ENCODE assay signal across 9 cellular contexts in the genomic region with DNA sequence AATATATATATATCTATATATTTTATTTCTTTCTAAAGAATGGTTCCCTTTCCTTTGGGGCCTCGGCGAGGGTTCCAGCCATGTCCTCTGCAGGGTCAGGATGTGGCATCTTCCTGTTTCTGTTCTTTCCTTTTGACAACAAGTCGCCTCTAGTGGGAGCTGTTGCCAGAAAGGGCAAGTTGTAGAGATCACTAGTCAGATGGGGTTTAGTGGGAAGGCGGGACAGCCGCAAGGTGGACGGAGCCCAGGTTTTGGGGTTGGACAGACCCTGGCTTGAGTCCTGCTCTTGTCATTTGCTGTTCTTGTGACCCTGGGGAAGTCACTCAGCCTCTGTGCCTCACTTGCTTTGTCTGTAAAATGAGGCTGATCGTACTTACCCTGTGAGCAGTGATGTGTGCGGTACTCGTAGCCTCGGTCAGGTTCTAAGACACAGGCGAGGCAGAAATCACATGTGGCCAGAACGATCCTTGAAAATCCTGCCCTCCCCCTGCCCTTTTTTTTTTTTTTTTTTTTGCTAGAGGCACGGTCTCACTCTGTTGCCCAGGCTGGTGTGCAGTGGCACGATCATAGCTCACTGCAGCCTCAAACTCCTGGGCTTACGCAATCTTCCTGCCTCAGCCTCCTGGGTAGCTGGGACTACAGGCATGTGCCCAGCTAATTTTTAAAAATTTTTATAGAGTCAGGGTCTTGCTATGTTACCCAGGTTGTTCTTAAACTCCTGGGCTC.
DNase-seq lines count a peak whose midpoint lies in the region; ATAC-seq and TF ChIP-seq lines count a peak whose summit lies in the region.
"Had no signal": no experiment of that assay in that cellular context is flagged by ENCODE, and none has a peak within 500 bp of the region (broad histone marks: within the 10 kb centered on the region; RNA-seq: fewer than 3 reads in every experiment).

No MANE protein-coding gene starts in this region.

- H3K79me2 ChIP-seq in H9 (ENCODE audit: insufficient read depth, low read length): no peaks in the 10 kb centered on the region

- peaks cover 26 to 59% (median 55%) of the 10 kb centered on the region in 3 experiments; a peak in 6 of 7 replicates for H3K36me3 Mint-ChIP-seq in H9 (ENCODE audit: insufficient read depth in 1 of 3, low read depth in 3 of 3)

- no peak overlapping the region for H2BK20ac ChIP-seq in H9 (ENCODE audit: low read depth, low read length, poor library complexity, severe bottlenecking)

- H3K27ac Mint-ChIP-seq in H9: peak overlapping the region; percentile 59 to 70 (median 63); a peak in 2 of 7 replicates

- H3K27ac ChIP-seq in H9 (ENCODE audit: insufficient read length, low read depth, low read length): no peak overlapping the region

- no peaks in the 10 kb centered on the region for H3K23me2 ChIP-seq in H9 (ENCODE audit: insufficient read length, low read depth, low read length, poor library complexity, severe bottlenecking)

- H3K14ac ChIP-seq in H9 (ENCODE audit: insufficient read depth, low read length): no peak overlapping the region

- H3K18ac ChIP-seq in H9 (ENCODE audit: insufficient read length, low read depth, low read length): no peak overlapping the region

- no peaks in the 10 kb centered on the region for H3K79me1 ChIP-seq in H9 (ENCODE audit: insufficient read depth, low read depth, low read length, poor library complexity, severe bottlenecking)

- H3K9ac ChIP-seq in H9 (ENCODE audit: extremely low read depth, insufficient read length, low read length): no peak overlapping the region

- no peak overlapping the region for H2BK12ac ChIP-seq in H9 (ENCODE audit: insufficient read length, low read depth, low read length)

- no peak overlapping the region for H4K8ac ChIP-seq in H9 (replicated peaks; ENCODE audit: insufficient read length, low read depth, low read length)

- no peak overlapping the region for H2AFZ ChIP-seq in H9 (ENCODE audit: low read length)

- TF ChIP-seq CTCF in H9 (conservative IDR thresholded peaks at IDR 0.05): peak; percentile 71

- H3T11ph ChIP-seq in H9 (ENCODE audit: low read length): no peak overlapping the region

- no peaks in the 10 kb centered on the region for H3K27me3 ChIP-seq in H9 (ENCODE audit: insufficient read depth, low read length)

- peaks cover 1% of the 10 kb centered on the region; the same call in 1 of the 2 replicates for H3K27me3 Mint-ChIP-seq in H9 (ENCODE audit: low read depth)
- H3K27me3 Mint-ChIP-seq: T-helper 17 cell had no signal

- H3K23ac ChIP-seq in H9 (ENCODE audit: insufficient read length, low read depth, low read length): no peak overlapping the region

- H3K4me1 ChIP-seq in H9 (ENCODE audit: insufficient read depth, low read length): no peaks in the 10 kb centered on the region

- peaks cover 10 to 14% of the 10 kb centered on the region in 2 experiments for H3K4me1 Mint-ChIP-seq in H9

- H3K4me2 ChIP-seq in H9 (ENCODE audit: insufficient read depth, insufficient read length, low read length): no peak overlapping the region

- no peaks in the 10 kb centered on the region for H3K9me3 Mint-ChIP-seq in H9

- H3K4me3 Mint-ChIP-seq in H9: no peak overlapping the region
- H3K4me3 Mint-ChIP-seq: T-helper 17 cell had no signal

- H3K9me3 ChIP-seq in H9 (ENCODE audit: control insufficient read depth, low read depth, low read length): no peaks in the 10 kb centered on the region

- no peak overlapping the region for H2AK5ac ChIP-seq in H9 (ENCODE audit: insufficient read length, low read length)

- no peak overlapping the region for H2BK5ac ChIP-seq in H9 (ENCODE audit: insufficient read length, low read length)

- H4K91ac ChIP-seq in H9 (ENCODE audit: insufficient read length, low read depth, low read length): no peak overlapping the region

- H4K20me1 ChIP-seq in H9 (ENCODE audit: control insufficient read depth, insufficient read depth, insufficient read length): no peaks in the 10 kb centered on the region

- H2BK120ac ChIP-seq in H9 (ENCODE audit: low read depth, low read length, poor library complexity, severe bottlenecking): no peak overlapping the region

- H3K4ac ChIP-seq in H9 (ENCODE audit: low read depth, low read length): no peak overlapping the region

- no peak overlapping the region for H3K56ac ChIP-seq in H9 (ENCODE audit: insufficient read length, low read depth, low read length)

- no CpG with 5 or more reads among the region's 15 CpGs for WGBS in H9 (ENCODE audit: extremely low coverage, insufficient read length, low lambda C conversion rate)

- ATAC-seq in HG03159 (IDR thresholded peaks at IDR 0.05; ENCODE audit: unreplicated experiment): no peak
- ATAC-seq in GM21576 (IDR thresholded peaks at IDR 0.05; ENCODE audit: unreplicated experiment): no peak
- ATAC-seq: T-helper 17 cell had no signal

- no peak overlapping the region for H2BK15ac ChIP-seq in H9 (ENCODE audit: low read depth, low read length)

- peak; percentile 22 for DNase-seq in CD1c-positive myeloid dendritic cell (ENCODE audit: extremely low spot score)
- peak; percentile 64 for DNase-seq in H9
- DNase-seq in SKM-1 (lab: John Stamatoyannopoulos, UW; ENCODE audit: unreplicated experiment): peak; percentile 67
- DNase-seq in iPS-NIHi11 (ENCODE audit: low spot score): peak; percentile 81
- DNase-seq in stimulated activated CD4-positive, alpha-beta T cell treated with anti-CD3 and anti-CD28 coated beads, Interleukin-4, amount 100 ng/mL, for 1 hour: no peak
- no peak for DNase-seq in stimulated activated CD4-positive, alpha-beta T cell treated with anti-CD3 and anti-CD28 coated beads, Interleukin-1b, Interleukin-23, amount 100 ng/mL, for 48 hours
- DNase-seq: T-helper 17 cell had no signal

- no peak overlapping the region for H4K5ac ChIP-seq in H9 (ENCODE audit: insufficient read length, low read depth, low read length)

Comparison
In these comparisons a context has a peak if more than half of its experiments do, and no peak if none do; other contexts are left out.
1. DNase-seq: peak in CD1c-positive myeloid dendritic cell (single experiment), H9 (single experiment), SKM-1 (single experiment) and iPS-NIHi11 (single experiment); none in stimulated activated CD4-positive, alpha-beta T cell treated with anti-CD3 and anti-CD28 coated beads, Interleukin-4, amount 100 ng/mL, for 1 hour (single experiment) and stimulated activated CD4-positive, alpha-beta T cell treated with anti-CD3 and anti-CD28 coated beads, Interleukin-1b, Interleukin-23, amount 100 ng/mL, for 48 hours (single experiment).